Comparison of ENCODE assay signal across 28 cellular contexts in the genomic region with DNA sequence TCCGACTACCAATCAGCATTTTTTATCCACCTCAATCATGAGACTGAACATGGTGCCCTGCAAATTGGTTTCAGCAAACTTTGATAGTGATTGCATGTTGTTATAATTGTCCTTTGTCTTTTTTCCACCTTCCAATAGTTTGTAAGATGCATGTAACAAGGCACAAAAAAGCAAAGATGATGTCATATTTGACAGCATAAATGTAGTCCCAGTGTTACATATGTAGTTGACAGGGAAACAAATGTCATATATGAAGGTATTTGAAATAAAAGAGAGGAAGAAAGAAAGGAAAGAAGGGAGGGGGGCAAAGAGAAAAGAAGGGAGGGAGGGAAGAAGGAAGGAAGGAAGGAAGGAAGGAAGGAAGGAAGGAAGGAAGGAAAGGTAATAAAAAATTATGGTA.
"Had no signal": no experiment of that assay in that cellular context is flagged by ENCODE, and none has a peak within 500 bp of the region (broad histone marks: within the 10 kb centered on the region; RNA-seq: fewer than 3 reads in every experiment).

No MANE protein-coding gene starts in this region.

- H3K4me1 ChIP-seq: colonic mucosa, esophagus muscularis mucosa, esophagus squamous epithelium, foreskin keratinocyte, gastrocnemius medialis, gastroesophageal sphincter, heart left ventricle, heart right ventricle had no signal

- H3K27me3 ChIP-seq: colonic mucosa, esophagus muscularis mucosa, esophagus squamous epithelium, foreskin keratinocyte, gastrocnemius medialis, gastroesophageal sphincter, heart left ventricle, heart right ventricle had no signal

- H3K4me3 ChIP-seq: colonic mucosa, coronary artery, dorsolateral prefrontal cortex, esophagus muscularis mucosa, esophagus squamous epithelium, gastrocnemius medialis, gastroesophageal sphincter, heart left ventricle, heart right ventricle had no signal

- DNase-seq: colonic mucosa; cortex of kidney; dermis blood vessel endothelial cell; dorsolateral prefrontal cortex; effector CD4-positive, alpha-beta T cell; effector CD8-positive, alpha-beta T cell; effector memory CD4-positive, alpha-beta T cell; effector memory CD8-positive, alpha-beta T cell; endodermal cell; erythroblast; esophagus squamous epithelium; foreskin fibroblast; foreskin keratinocyte; foreskin melanocyte; gastrocnemius medialis; glutamatergic neuron; head of caudate nucleus; heart left ventricle; heart right ventricle had no signal

- FAIRE-seq: colon, endometrium, endothelial cell of umbilical vein, frontal cortex had no signal

- H3K27ac ChIP-seq: colonic mucosa, coronary artery, dorsolateral prefrontal cortex, epithelial cell of prostate, esophagus muscularis mucosa, esophagus squamous epithelium, foreskin keratinocyte, gastrocnemius medialis, gastroesophageal sphincter, heart left ventricle, heart right ventricle had no signal

- H3K36me3 ChIP-seq: colonic mucosa, esophagus muscularis mucosa, esophagus squamous epithelium, gastrocnemius medialis, gastroesophageal sphincter, heart left ventricle, heart right ventricle had no signal

- ATAC-seq: effector memory CD8-positive, alpha-beta T cell; esophagus mucosa; foreskin keratinocyte; gastrocnemius medialis; gastroesophageal sphincter; heart left ventricle; heart right ventricle had no signal

- H3K9me3 ChIP-seq: colonic mucosa, esophagus muscularis mucosa, esophagus squamous epithelium, gastrocnemius medialis, gastroesophageal sphincter, heart left ventricle, heart right ventricle had no signal
